Comparison of ENCODE assay signal across 14 cellular contexts in the genomic region with DNA sequence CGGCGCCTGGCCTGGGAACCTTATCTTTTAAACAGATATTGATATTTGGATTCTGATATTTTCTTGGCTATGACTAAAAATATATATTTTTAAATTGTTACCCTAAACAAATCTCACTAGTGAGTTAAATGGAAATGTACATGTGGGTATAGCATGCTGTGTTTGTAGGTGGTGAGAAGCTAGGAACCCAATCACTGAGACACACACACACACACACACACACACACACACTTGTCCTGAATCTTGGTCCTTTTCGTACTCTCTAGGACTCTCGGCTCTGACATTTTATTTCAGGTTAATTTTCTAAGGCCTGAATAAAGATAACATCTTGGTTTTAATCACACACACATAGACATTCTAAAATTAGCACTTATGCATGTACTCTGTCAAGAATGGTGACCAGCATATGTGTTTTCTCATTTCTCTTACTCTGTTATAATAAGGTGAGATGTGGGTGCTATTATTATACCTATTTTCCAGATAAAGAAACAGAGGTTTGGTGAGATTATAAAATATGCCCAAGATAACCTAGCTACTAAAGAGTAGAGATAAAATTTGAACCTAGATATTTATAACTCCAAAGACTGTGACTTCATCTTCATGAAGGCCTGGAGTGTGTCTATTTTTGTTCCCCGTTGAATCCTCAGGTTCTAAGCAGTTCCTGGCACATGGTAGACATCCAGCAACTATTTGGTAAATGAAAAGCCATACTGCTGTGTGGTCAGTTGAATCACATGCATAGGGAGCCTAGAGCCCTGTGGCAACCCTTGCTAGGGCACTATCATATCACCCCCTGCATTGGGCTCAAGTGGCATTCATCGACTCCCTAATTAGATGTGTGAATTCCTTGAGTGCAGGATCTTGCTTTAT.
DNase-seq lines count a peak whose midpoint lies in the region; ATAC-seq and TF ChIP-seq lines count a peak whose summit lies in the region.
"Had no signal": no experiment of that assay in that cellular context is flagged by ENCODE, and none has a peak within 500 bp of the region (broad histone marks: within the 10 kb centered on the region; RNA-seq: fewer than 3 reads in every experiment).

No MANE protein-coding gene starts in this region.

- H3K9me3 ChIP-seq in right atrium auricular region: no peaks in the 10 kb centered on the region
- H3K9me3 ChIP-seq in gastrocnemius medialis: no peaks in the 10 kb centered on the region
- H3K9me3 ChIP-seq: BLaER1, HAP-1 had no signal

- no peak for TF ChIP-seq POLR2A in gastrocnemius medialis (IDR thresholded peaks at IDR 0.05)

- no peak for DNase-seq in Right ventricle myocardium superior
- DNase-seq in right atrium auricular region (ENCODE audit: low spot score): no peak
- DNase-seq in left ventricle myocardium superior: no peak
- DNase-seq in gastrocnemius medialis: peak in 1 of 2 donors; percentile 38
- DNase-seq in activated CD4-positive, alpha-beta T cell treated with anti-CD3 and anti-CD28 coated beads for 48 hours: no peak
- DNase-seq in activated gamma-delta T cell treated with Interleukin-2 at 50 U/mL for 16 hours: no peak
- DNase-seq: 8988T; CD4-positive, alpha-beta memory T cell; DMS153; DMS79; GDM1 had no signal

- TF ChIP-seq CTCF in right atrium auricular region (IDR thresholded peaks at IDR 0.05): no peak
- no peak for TF ChIP-seq CTCF in gastrocnemius medialis (IDR thresholded peaks at IDR 0.05 in 4 of 5, conservative IDR thresholded peaks at IDR 0.05 in 1 of 5)

- peaks cover 0 to 4% of the 10 kb centered on the region in 2 donors for H3K4me1 ChIP-seq in right atrium auricular region
- H3K4me1 ChIP-seq in gastrocnemius medialis: peaks cover 9 to 12% of the 10 kb centered on the region in 2 donors
- H3K4me1 ChIP-seq: BLaER1, HAP-1 had no signal

- H3K36me3 ChIP-seq in right atrium auricular region (no peaks in the 10 kb centered on the region), gastrocnemius medialis (no peaks in the 10 kb centered on the region)
- H3K36me3 ChIP-seq: BLaER1, HAP-1 had no signal

- no peak overlapping the region for H3K4me3 ChIP-seq in right atrium auricular region
- H3K4me3 ChIP-seq in gastrocnemius medialis: no peak overlapping the region
- H3K4me3 ChIP-seq: BLaER1, HAP-1 had no signal

- in situ Hi-C loops in gastrocnemius medialis (cut with MboI; ENCODE audit: low sequenced_read_pairs in 4 of 4): no loop called here

- intact Hi-C loops in Right ventricle myocardium superior (cut with DNase I): no loop called here
- intact Hi-C loops in left ventricle myocardium superior (cut with micrococcal nuclease): no loop called here
- intact Hi-C loops in gastrocnemius medialis (cut with DNase I; ENCODE audit: low total_unique reads): no loop called here

- ATAC-seq in Right ventricle myocardium superior (ENCODE audit: poor library complexity) (peak; percentile 91), left ventricle myocardium superior (peak; percentile 93), gastrocnemius medialis (peak; percentile 88 to 94), HG02642 (IDR thresholded peaks at IDR 0.05; ENCODE audit: poor library complexity, unreplicated experiment) (no peak)

- H3K27me3 ChIP-seq in right atrium auricular region: no peaks in the 10 kb centered on the region
- H3K27me3 ChIP-seq in gastrocnemius medialis: no peaks in the 10 kb centered on the region
- H3K27me3 ChIP-seq: BLaER1 had no signal

- H3K27ac ChIP-seq in right atrium auricular region: peak overlapping the region in 1 of 2 donors; percentile 34
- H3K27ac ChIP-seq in gastrocnemius medialis: peak overlapping the region; percentile 58 to 75 (median 62)
- H3K27ac ChIP-seq: BLaER1 had no signal
